1 cellular context compared by ENCODE assay signal in genomic region chr11:91497847-91498246, GRCh38.
TF ChIP-seq lines count a peak whose summit lies in the region.

No MANE protein-coding gene starts in this region.

TF ChIP-seq in HepG2, 621 proteins besides CTCF, POLR2A, EP300 and RAD21 (continued from another document):
- TF ChIP-seq CEBPB (IDR thresholded peaks at IDR 0.05; ENCODE audit: borderline replicate concordance, low read depth, low read length): no peak
